19 cellular contexts compared by ENCODE assay signal in the genomic region with DNA sequence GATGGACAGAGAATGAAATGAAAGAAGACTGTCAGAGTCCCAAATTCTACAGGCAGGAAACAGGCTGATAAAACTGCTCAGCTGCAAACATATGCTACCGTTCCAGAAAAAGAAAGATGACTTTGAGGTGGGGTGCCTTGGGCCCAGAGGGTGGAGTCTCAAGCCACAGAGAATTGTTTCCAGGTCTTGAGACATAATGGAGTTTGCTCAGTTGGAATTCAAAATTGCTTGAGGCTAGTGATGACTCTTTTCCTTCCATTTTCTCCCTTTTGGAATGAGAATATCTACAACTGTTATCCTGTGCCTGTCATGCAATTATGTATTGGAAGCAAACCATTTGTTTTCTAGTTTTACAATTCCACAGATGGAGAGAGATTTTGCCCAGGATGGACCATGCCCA.
"Had no signal": no experiment of that assay in that cellular context is flagged by ENCODE, and none has a peak within 500 bp of the region (broad histone marks: within the 10 kb centered on the region; RNA-seq: fewer than 3 reads in every experiment).

No MANE protein-coding gene starts in this region.

- H2AFZ ChIP-seq: parathyroid adenoma had no signal

- H3K9me3 ChIP-seq: esophagus muscularis mucosa, gastroesophageal sphincter, stomach, thoracic aorta had no signal

- H3K27me3 Mint-ChIP-seq: activated CD8-positive, alpha-beta memory T cell treated with anti-CD3 and anti-CD28 coated beads, Interleukin-2, amount 10 ng/mL, durations not matched to agents 7 days and 5 days; activated naive CD8-positive, alpha-beta T cell treated with anti-CD3 and anti-CD28 coated beads for 36 hours; activated T-cell treated with anti-CD3 and anti-CD28 coated beads, Interleukin-2, amount 50 U/mL, for 24 hours had no signal

- H3K27me3 ChIP-seq: dorsolateral prefrontal cortex, esophagus muscularis mucosa, gastroesophageal sphincter, stomach had no signal

- H3K27ac ChIP-seq: dorsolateral prefrontal cortex, esophagus muscularis mucosa, gastroesophageal sphincter, left ventricle myocardium inferior, parathyroid adenoma, stomach, thoracic aorta had no signal

- H3K9me3 Mint-ChIP-seq: activated naive CD8-positive, alpha-beta T cell treated with anti-CD3 and anti-CD28 coated beads for 36 hours; activated T-cell treated with anti-CD3 and anti-CD28 coated beads, Interleukin-2, amount 50 U/mL, for 24 hours had no signal

- H3K4me3 ChIP-seq: dorsolateral prefrontal cortex, esophagus muscularis mucosa, gastroesophageal sphincter, left ventricle myocardium inferior, stomach, thoracic aorta had no signal

- H3K79me2 ChIP-seq: parathyroid adenoma had no signal

- H3K36me3 Mint-ChIP-seq: activated CD8-positive, alpha-beta memory T cell treated with anti-CD3 and anti-CD28 coated beads, Interleukin-2, amount 10 ng/mL, durations not matched to agents 7 days and 5 days; activated naive CD8-positive, alpha-beta T cell treated with anti-CD3 and anti-CD28 coated beads for 36 hours had no signal

- FAIRE-seq: endometrium, kidney, urothelium cell line had no signal

- H3K4me1 Mint-ChIP-seq: activated CD8-positive, alpha-beta memory T cell treated with anti-CD3 and anti-CD28 coated beads, Interleukin-2, amount 10 ng/mL, durations not matched to agents 7 days and 5 days; activated naive CD8-positive, alpha-beta T cell treated with anti-CD3 and anti-CD28 coated beads for 36 hours had no signal

- H3K4me3 Mint-ChIP-seq: activated CD8-positive, alpha-beta memory T cell treated with anti-CD3 and anti-CD28 coated beads, Interleukin-2, amount 10 ng/mL, durations not matched to agents 7 days and 5 days; activated naive CD8-positive, alpha-beta T cell treated with anti-CD3 and anti-CD28 coated beads for 36 hours; activated T-cell treated with anti-CD3 and anti-CD28 coated beads, Interleukin-2, amount 50 U/mL, for 24 hours had no signal

- H3K36me3 ChIP-seq: esophagus muscularis mucosa, gastroesophageal sphincter, left ventricle myocardium inferior, stomach, thoracic aorta had no signal

- DNase-seq: activated CD4-positive, alpha-beta T cell treated with anti-CD3 and anti-CD28 coated beads, Interleukin-2, amount 50 U/mL, for 48 hours; activated CD4-positive, CD25-positive, alpha-beta regulatory T cell treated with anti-CD3 and anti-CD28 coated beads, Interleukin-2, amount 50 U/mL, for 72 hours; activated CD8-positive, alpha-beta memory T cell treated with anti-CD3 and anti-CD28 coated beads, Interleukin-2, amount 10 ng/mL, durations not matched to agents 7 days and 5 days; activated effector memory CD4-positive, alpha-beta T cell treated with Interleukin-2 at 50 U/mL for 16 hours; activated naive CD8-positive, alpha-beta T cell treated with anti-CD3 and anti-CD28 coated beads for 36 hours; activated T-cell treated with anti-CD3 and anti-CD28 coated beads, Interleukin-2, amount 50 U/mL, for 24 hours; anterior cingulate cortex; dorsolateral prefrontal cortex; kidney; left ventricle myocardium inferior; retina; stimulated activated CD4-positive, alpha-beta T cell treated with anti-CD3 and anti-CD28 coated beads, Interleukin-15, amount 100 ng/mL, for 24 hours; stomach had no signal

- H3K27ac Mint-ChIP-seq: activated CD8-positive, alpha-beta memory T cell treated with anti-CD3 and anti-CD28 coated beads, Interleukin-2, amount 10 ng/mL, durations not matched to agents 7 days and 5 days; activated naive CD8-positive, alpha-beta T cell treated with anti-CD3 and anti-CD28 coated beads for 36 hours; activated T-cell treated with anti-CD3 and anti-CD28 coated beads, Interleukin-2, amount 50 U/mL, for 24 hours had no signal

- ATAC-seq: activated CD8-positive, alpha-beta memory T cell treated with anti-CD3 and anti-CD28 coated beads, Interleukin-2, amount 10 ng/mL, durations not matched to agents 7 days and 5 days; gastroesophageal sphincter had no signal

- H3K4me1 ChIP-seq: esophagus muscularis mucosa, gastroesophageal sphincter, left ventricle myocardium inferior, parathyroid adenoma, stomach had no signal

- H3K9ac ChIP-seq: parathyroid adenoma had no signal
